ENCODE assay signal across 28 cellular contexts in genomic region chr11:134674974-134675373, GRCh38.
"Had no signal": no experiment of that assay in that cellular context is flagged by ENCODE, and none has a peak within 500 bp of the region (broad histone marks: within the 10 kb centered on the region; RNA-seq: fewer than 3 reads in every experiment).

No MANE protein-coding gene starts in this region.

- H3K9me3 ChIP-seq: stomach, testis, thoracic aorta, thyroid gland, tibial artery, transverse colon, upper lobe of right lung, uterus, vagina had no signal

- DNase-seq: stimulated activated CD4-positive, alpha-beta T cell treated with anti-CD3 and anti-CD28 coated beads, Interleukin-2, amount 100 ng/mL, for 48 hours; stimulated activated CD4-positive, alpha-beta T cell treated with anti-CD3 and anti-CD28 coated beads, Interleukin-4, amount 100 ng/mL, for 1 hour; stimulated activated CD4-positive, alpha-beta T cell treated with anti-CD3 and anti-CD28 coated beads, Interleukin-4, amount 100 ng/mL, for 24 hours; stimulated activated CD4-positive, alpha-beta T cell treated with anti-CD3 and anti-CD28 coated beads, Interleukin-4, amount 100 ng/mL, for 4 hours; stimulated activated CD8-positive, alpha-beta memory T cell treated with anti-CD3 and anti-CD28 coated beads, Interleukin-4, amount 100 ng/mL, for 48 hours; stimulated activated naive B cell treated with anti-CD40 and anti-IgM and Interleukin-4, amounts not matched to agents 10 μg/mL and 1 μg/mL and 100 μg/mL, for 72 hours; stimulated activated naive CD4-positive, alpha-beta T cell; stimulated activated naive CD4-positive, alpha-beta T cell treated with Interleukin-2 at 50 U/mL for 16 hours; stimulated activated naive CD8-positive, alpha-beta T cell treated with anti-CD3 and anti-CD28 coated beads, Interleukin-15, amount 100 ng/mL, for 72 hours; stimulated activated naive CD8-positive, alpha-beta T cell treated with anti-CD3 and anti-CD28 coated beads, Interleukin-15, Interleukin-2, amounts not matched to agents 100 U/mL and 50 U/mL, for 24 hours; stomach; substantia nigra; testis; thyroid gland; tibial artery; transverse colon; upper lobe of left lung; upper lobe of right lung; uterus had no signal

- H3K4me1 Mint-ChIP-seq: stimulated activated effector memory CD8-positive, alpha-beta T cell treated with anti-CD3 and anti-CD28 coated beads, Interleukin-12 subunit alpha, Interleukin-12 subunit beta, amount 100 ng/mL, for 72 hours; stimulated activated memory B cell treated with anti-CD40 and anti-IgM and Interleukin-4, amounts not matched to agents 10 μg/mL and 1 μg/mL and 100 μg/mL, for 72 hours; stimulated activated naive B cell treated with anti-CD40 and anti-IgM and Interleukin-4, amounts not matched to agents 10 μg/mL and 1 μg/mL and 100 μg/mL, for 72 hours; stimulated activated naive CD8-positive, alpha-beta T cell treated with anti-CD3 and anti-CD28 coated beads, Interleukin-15, amount 100 ng/mL, for 72 hours had no signal

- FAIRE-seq: urothelium cell line had no signal

- H3K36me3 ChIP-seq: stomach, suprapubic skin, thoracic aorta, thyroid gland, tibial artery, tibial nerve, transverse colon, upper lobe of left lung, upper lobe of right lung, uterus, vagina had no signal

- H3K27ac Mint-ChIP-seq: stimulated activated effector memory CD8-positive, alpha-beta T cell treated with anti-CD3 and anti-CD28 coated beads, Interleukin-12 subunit alpha, Interleukin-12 subunit beta, amount 100 ng/mL, for 72 hours; stimulated activated memory B cell treated with anti-CD40 and anti-IgM and Interleukin-4, amounts not matched to agents 10 μg/mL and 1 μg/mL and 100 μg/mL, for 72 hours; stimulated activated naive B cell treated with anti-CD40 and anti-IgM and Interleukin-4, amounts not matched to agents 10 μg/mL and 1 μg/mL and 100 μg/mL, for 72 hours; stimulated activated naive CD8-positive, alpha-beta T cell treated with anti-CD3 and anti-CD28 coated beads, Interleukin-15, amount 100 ng/mL, for 72 hours; stimulated activated naive CD8-positive, alpha-beta T cell treated with anti-CD3 and anti-CD28 coated beads, Interleukin-15, Interleukin-2, amounts not matched to agents 100 ng/mL and 50 ng/mL, for 24 hours; type B pancreatic cell had no signal

- ATAC-seq: stimulated activated effector memory CD8-positive, alpha-beta T cell treated with anti-CD3 and anti-CD28 coated beads, Interleukin-12 subunit alpha, Interleukin-12 subunit beta, amount 100 ng/mL, for 72 hours; stimulated activated memory B cell treated with anti-CD40 and anti-IgM and Interleukin-4, amounts not matched to agents 10 μg/mL and 1 μg/mL and 100 μg/mL, for 72 hours; stimulated activated naive B cell treated with anti-CD40 and anti-IgM and Interleukin-4, amounts not matched to agents 10 μg/mL and 1 μg/mL and 100 μg/mL, for 72 hours; stimulated activated naive CD8-positive, alpha-beta T cell treated with anti-CD3 and anti-CD28 coated beads, Interleukin-15, amount 100 ng/mL, for 72 hours; stimulated activated naive CD8-positive, alpha-beta T cell treated with anti-CD3 and anti-CD28 coated beads, Interleukin-15, Interleukin-2, amounts not matched to agents 100 U/mL and 50 U/mL, for 24 hours; upper lobe of right lung had no signal

- H3K27ac ChIP-seq: stomach, suprapubic skin, testis, thoracic aorta, thyroid gland, tibial artery, tibial nerve, transverse colon, upper lobe of left lung, upper lobe of right lung, uterus, vagina had no signal

- H3K4me1 ChIP-seq: stomach, suprapubic skin, testis, thyroid gland, tibial artery, tibial nerve, transverse colon, upper lobe of left lung, upper lobe of right lung, uterus, vagina had no signal

- H3K4me3 Mint-ChIP-seq: stimulated activated effector memory CD8-positive, alpha-beta T cell treated with anti-CD3 and anti-CD28 coated beads, Interleukin-12 subunit alpha, Interleukin-12 subunit beta, amount 100 ng/mL, for 72 hours; stimulated activated memory B cell treated with anti-CD40 and anti-IgM and Interleukin-4, amounts not matched to agents 10 μg/mL and 1 μg/mL and 100 μg/mL, for 72 hours; stimulated activated naive B cell treated with anti-CD40 and anti-IgM and Interleukin-4, amounts not matched to agents 10 μg/mL and 1 μg/mL and 100 μg/mL, for 72 hours; stimulated activated naive CD8-positive, alpha-beta T cell treated with anti-CD3 and anti-CD28 coated beads, Interleukin-15, amount 100 ng/mL, for 72 hours; stimulated activated naive CD8-positive, alpha-beta T cell treated with anti-CD3 and anti-CD28 coated beads, Interleukin-15, Interleukin-2, amounts not matched to agents 100 ng/mL and 50 ng/mL, for 24 hours; type B pancreatic cell had no signal

- H3K4me3 ChIP-seq: stomach, suprapubic skin, testis, thoracic aorta, thyroid gland, tibial artery, tibial nerve, transverse colon, upper lobe of left lung, upper lobe of right lung, uterus, vagina had no signal

- H3K27me3 ChIP-seq: testis, thyroid gland, tibial nerve, upper lobe of left lung, upper lobe of right lung, uterus, vagina had no signal

- H3K36me3 Mint-ChIP-seq: stimulated activated effector memory CD8-positive, alpha-beta T cell treated with anti-CD3 and anti-CD28 coated beads, Interleukin-12 subunit alpha, Interleukin-12 subunit beta, amount 100 ng/mL, for 72 hours; stimulated activated memory B cell treated with anti-CD40 and anti-IgM and Interleukin-4, amounts not matched to agents 10 μg/mL and 1 μg/mL and 100 μg/mL, for 72 hours; stimulated activated naive B cell treated with anti-CD40 and anti-IgM and Interleukin-4, amounts not matched to agents 10 μg/mL and 1 μg/mL and 100 μg/mL, for 72 hours; type B pancreatic cell had no signal

- H3K9me3 Mint-ChIP-seq: stimulated activated effector memory CD8-positive, alpha-beta T cell treated with anti-CD3 and anti-CD28 coated beads, Interleukin-12 subunit alpha, Interleukin-12 subunit beta, amount 100 ng/mL, for 72 hours; stimulated activated memory B cell treated with anti-CD40 and anti-IgM and Interleukin-4, amounts not matched to agents 10 μg/mL and 1 μg/mL and 100 μg/mL, for 72 hours; stimulated activated naive CD8-positive, alpha-beta T cell treated with anti-CD3 and anti-CD28 coated beads, Interleukin-15, amount 100 ng/mL, for 72 hours; stimulated activated naive CD8-positive, alpha-beta T cell treated with anti-CD3 and anti-CD28 coated beads, Interleukin-15, Interleukin-2, amounts not matched to agents 100 ng/mL and 50 ng/mL, for 24 hours; type B pancreatic cell had no signal
